17 cellular contexts compared by ENCODE assay signal in genomic region chr21:24590261-24590660, GRCh38.
"Had no signal": no experiment of that assay in that cellular context is flagged by ENCODE, and none has a peak within 500 bp of the region (broad histone marks: within the 10 kb centered on the region; RNA-seq: fewer than 3 reads in every experiment).

No MANE protein-coding gene starts in this region.

- DNase-seq: activated CD4-positive, alpha-beta memory T cell treated with anti-CD3 and anti-CD28 coated beads, Interleukin-2, amount 10 ng/mL, durations not matched to agents 7 days and 5 days; activated CD4-positive, alpha-beta T cell treated with anti-CD3 and anti-CD28 coated beads, Interleukin-2, amount 10 ng/mL, durations not matched to agents 24 days and 14 days; activated effector memory CD4-positive, alpha-beta T cell treated with Interleukin-2 at 50 U/mL for 16 hours; activated naive CD4-positive, alpha-beta T cell treated with anti-CD3 and anti-CD28 coated beads, Interleukin-2, amount 50 U/mL, for 16 hours; activated naive CD8-positive, alpha-beta T cell treated with anti-CD3 and anti-CD28 coated beads, Interleukin-2, amount 50 U/mL, for 24 hours; activated T-cell treated with anti-CD3 and anti-CD28 coated beads, Interleukin-2, amount 50 U/mL, for 72 hours; effector CD4-positive, alpha-beta T cell; heart left ventricle; islet precursor cell; left cardiac atrium; midbrain; pancreas; psoas muscle; stimulated activated CD4-positive, alpha-beta T cell treated with anti-CD3 and anti-CD28 coated beads, Interleukin-12 subunit alpha, Interleukin-12 subunit beta, amount 100 ng/mL, for 4 hours; stimulated activated CD4-positive, alpha-beta T cell treated with anti-CD3 and anti-CD28 coated beads, Interleukin-4, amount 100 ng/mL, for 4 hours; stimulated activated naive CD8-positive, alpha-beta T cell treated with anti-CD3 and anti-CD28 coated beads, Interleukin-15, Interleukin-2, amounts not matched to agents 100 U/mL and 50 U/mL, for 24 hours; upper lobe of left lung had no signal
